8 cellular contexts compared by ENCODE assay signal in genomic region chr7:92834661-92835139, GRCh38. TPM values are rescaled to one million over a fixed set of nuclear protein-coding genes. Genes with fewer than 3 reads are reported as not detected.
DNase-seq lines count a peak whose midpoint lies in the region; ATAC-seq and TF ChIP-seq lines count a peak whose summit lies in the region.

No MANE protein-coding gene starts in this region.

- DNase-seq in NCI-H1417 (lab: John Stamatoyannopoulos, UW) (peak in 2 of 3 experiments; percentile 52 to 63), NCI-H1417 treated with DMSO at 0.1 percent for 48 hours (lab: John Stamatoyannopoulos, UW) (no peak), PC-3 (peak; percentile 12)
- no peak for DNase-seq in central memory CD8-positive, alpha-beta T cell (ENCODE audit: low spot score in 2 of 2)

- peak overlapping the region; percentile 89 for H3K4me3 Mint-ChIP-seq in central memory CD8-positive, alpha-beta T cell

- no peak for TF ChIP-seq RAD21 in liver (IDR thresholded peaks at IDR 0.05)

- peak overlapping the region; percentile 93 for H3K27ac Mint-ChIP-seq in central memory CD8-positive, alpha-beta T cell (ENCODE audit: low read depth)

- POLR2A ChIA-PET in PC-3 (lab: Charles Lee; ENCODE audit: unreplicated experiment): interaction anchor here (0.6 kb wide), 1 partner anchor 68 kb away, joined by 4 read pairs; no protein-coding TSS in a partner anchor

- no peaks in the 10 kb centered on the region for H3K9me2 ChIP-seq in PC-3 (replicated peaks; ENCODE audit: low read length)

- peak overlapping the region; percentile 89 for H3K4me2 ChIP-seq in PC-3 (ENCODE audit: low read length)

- H3K36me3 Mint-ChIP-seq in central memory CD8-positive, alpha-beta T cell (ENCODE audit: insufficient read depth): peaks cover 22% of the 10 kb centered on the region

- H3K79me2 ChIP-seq in PC-3 (ENCODE audit: low read length): peaks cover 59% of the 10 kb centered on the region

- peak overlapping the region; percentile 81 for H2AFZ ChIP-seq in PC-3 (ENCODE audit: low read length)

- H3K36me3 ChIP-seq in PC-3 (ENCODE audit: low read depth, low read length) (peaks cover 4% of the 10 kb centered on the region; the same call in 1 of the 2 replicates), liver (ENCODE audit: control insufficient read depth in 4 of 4, insufficient read depth in 3 of 4, low read depth in 1 of 4, low read length in 3 of 4) (no peaks in the 10 kb centered on the region), thymus (ENCODE audit: control insufficient read depth, insufficient read depth) (no peaks in the 10 kb centered on the region)

- no peaks in the 10 kb centered on the region for H3K27me3 Mint-ChIP-seq in central memory CD8-positive, alpha-beta T cell

- WGBS in liver: under 1% methylated on average over 35 of the region's 35 CpGs
- under 1% methylated on average over 35 of the region's 35 CpGs for WGBS in thymus

- intact Hi-C loops in PC-3 (cut with micrococcal nuclease): loop anchor here (1.0 to 10.0 kb wide), 5 partner anchors 116 to 400 kb away; partner anchors contain the start of gene VPS50

- no peaks in the 10 kb centered on the region for H4K20me1 ChIP-seq in PC-3 (ENCODE audit: low read length)

- ATAC-seq in PC-3 (no peak), HG02885 (IDR thresholded peaks at IDR 0.05; ENCODE audit: poor library complexity, unreplicated experiment) (no peak), HG02759 (IDR thresholded peaks at IDR 0.05; ENCODE audit: unreplicated experiment) (no peak)
- no peak for ATAC-seq in central memory CD8-positive, alpha-beta T cell (replicated peaks; ENCODE audit: extremely low read depth, poor library complexity, severe bottlenecking)

- CTCF ChIA-PET in PC-3 (lab: Charles Lee): no interaction called here

- no peaks in the 10 kb centered on the region for H3K9me3 Mint-ChIP-seq in central memory CD8-positive, alpha-beta T cell

- peaks cover 45% of the 10 kb centered on the region for H3K4me1 Mint-ChIP-seq in central memory CD8-positive, alpha-beta T cell

- H3K9ac ChIP-seq in PC-3 (ENCODE audit: low read length) (peak overlapping the region; percentile 80), liver (ENCODE audit: low read depth in 1 of 2, low read length in 2 of 2) (peak overlapping the region; percentile 64 to 81)

- H3K4me1 ChIP-seq in PC-3 (ENCODE audit: insufficient read depth, low read length) (peaks cover 31% of the 10 kb centered on the region), liver (ENCODE audit: control insufficient read depth in 4 of 4, insufficient read depth in 4 of 4, low read length in 3 of 4) (peaks cover 0 to 32% (median 19%) of the 10 kb centered on the region in 4 donors), thymus (ENCODE audit: control insufficient read depth, insufficient read depth, low read length) (no peaks in the 10 kb centered on the region)

- H3K27me3 ChIP-seq in PC-3 (ENCODE audit: low read length) (no peaks in the 10 kb centered on the region), liver (ENCODE audit: control insufficient read depth in 4 of 4, insufficient read depth in 4 of 4, low read length in 3 of 4) (no peaks in the 10 kb centered on the region), thymus (ENCODE audit: control insufficient read depth, insufficient read depth) (no peaks in the 10 kb centered on the region)

- no peaks in the 10 kb centered on the region for H3F3A ChIP-seq in PC-3 (ENCODE audit: low read length, unreplicated experiment)

- H3K9me3 ChIP-seq in PC-3 (ENCODE audit: low read length) (no peaks in the 10 kb centered on the region), liver (ENCODE audit: control insufficient read depth in 4 of 4, low read length in 3 of 4) (no peaks in the 10 kb centered on the region), thymus (ENCODE audit: control insufficient read depth) (no peaks in the 10 kb centered on the region)

- peak overlapping the region; percentile 66 for H3K27ac ChIP-seq in PC-3 (ENCODE audit: low read length)
- H3K27ac ChIP-seq in liver (ENCODE audit: low read depth in 1 of 2, low read length in 2 of 2): peak overlapping the region; percentile 70 to 92
- H3K27ac ChIP-seq in thymus (ENCODE audit: low read depth): peak overlapping the region; percentile 96

- peak overlapping the region; percentile 82 for H3K4me3 ChIP-seq in PC-3 (ENCODE audit: low read length)
- H3K4me3 ChIP-seq in liver (ENCODE audit: low read depth in 1 of 3, low read length in 3 of 3): peak overlapping the region; percentile 82 to 95 (median 88)
- H3K4me3 ChIP-seq in thymus (ENCODE audit: low read length): peak overlapping the region; percentile 93

- BruUV-seq in PC-3 (replicated peaks; lab: Mats Ljungman, UMichigan): no TSS peak

- TF ChIP-seq CTCF in PC-3 (conservative IDR thresholded peaks at IDR 0.05; ENCODE audit: low read depth, low read length) (no peak), liver (IDR thresholded peaks at IDR 0.05; ENCODE audit: low read depth, low read length, missing input control) (no peak)

TF ChIP-seq in liver, 16 proteins besides CTCF, POLR2A, EP300 and RAD21:
- no peak for TF ChIP-seq HNF4A (conservative IDR thresholded peaks at IDR 0.05)
- no peak for TF ChIP-seq ZBTB33 (IDR thresholded peaks at IDR 0.05)
- TF ChIP-seq, protein P1, sequence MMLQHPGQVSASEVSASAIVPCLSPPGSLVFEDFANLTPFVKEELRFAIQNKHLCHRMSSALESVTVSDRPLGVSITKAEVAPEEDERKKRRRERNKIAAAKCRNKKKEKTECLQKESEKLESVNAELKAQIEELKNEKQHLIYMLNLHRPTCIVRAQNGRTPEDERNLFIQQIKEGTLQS (IDR thresholded peaks at IDR 0.05): no peak

RNA-seq across cellular contexts. Expression of gene CDK6, which starts 1.7 kb away (rescaled TPM):
- total RNA-seq in PC-3 (2014; rRNA removed) (38.4 and 38.7 TPM in 2 replicates), liver (10 to 100 TPM; 17.7 to 35.0 TPM)
- polyA plus RNA-seq in liver (1 to 10 TPM; 3.3 to 6.2 TPM), thymus (6.5 TPM)

Comparison
In these comparisons a context has a peak if more than half of its experiments do, and no peak if none do; other contexts are left out.
1. DNase-seq: peak in NCI-H1417 (2 of 3) and PC-3 (single experiment); none in NCI-H1417 treated with DMSO at 0.1 percent for 48 hours (single experiment) and central memory CD8-positive, alpha-beta T cell (0 of 2).
2. Peak in every context shown above with its lines, with median percentiles within 50 percentile points of each other: H3K27ac ChIP-seq and H3K4me3 ChIP-seq.